Comparison of ENCODE assay signal across 2 cellular contexts in genomic region chr12:75859868-75860267, GRCh38.
TF ChIP-seq lines count a peak whose summit lies in the region.

No MANE protein-coding gene starts in this region.

TF ChIP-seq in HEK293T, 16 proteins besides CTCF, POLR2A, EP300 and RAD21 (continued from another document):
- TF ChIP-seq PKNOX1 (IDR thresholded peaks at IDR 0.05) = no peak
- TF ChIP-seq NFRKB (IDR thresholded peaks at IDR 0.05) = no peak
- TF ChIP-seq BHLHE40 (IDR thresholded peaks at IDR 0.05; ENCODE audit: borderline replicate concordance) = no peak
TF ChIP-seq in HEK293T: peak in this region for 0.

TF ChIP-seq in HepG2, 621 proteins besides CTCF, POLR2A, EP300 and RAD21 (continued from another document):
- TF ChIP-seq ATF6 (CRISPR knock-in tag; conservative IDR thresholded peaks at IDR 0.05) = no peak
- TF ChIP-seq GZF1 (CRISPR knock-in tag; IDR thresholded peaks at IDR 0.05) = no peak
- no peak for TF ChIP-seq ELF4 (CRISPR knock-in tag; IDR thresholded peaks at IDR 0.05; ENCODE audit: borderline replicate concordance)
- no peak for TF ChIP-seq SATB2 (CRISPR knock-in tag; IDR thresholded peaks at IDR 0.05)
- no peak for TF ChIP-seq SAFB2 (CRISPR knock-in tag; IDR thresholded peaks at IDR 0.05; ENCODE audit: borderline replicate concordance, low read depth)
- no peak for TF ChIP-seq ZNF839 (CRISPR knock-in tag; IDR thresholded peaks at IDR 0.05; ENCODE audit: borderline replicate concordance)
- no peak for TF ChIP-seq DRAP1 (CRISPR knock-in tag; IDR thresholded peaks at IDR 0.05)
- TF ChIP-seq PAX8 (CRISPR knock-in tag; IDR thresholded peaks at IDR 0.05; ENCODE audit: borderline replicate concordance) = no peak
- no peak for TF ChIP-seq ZFP37 (CRISPR knock-in tag; IDR thresholded peaks at IDR 0.05; ENCODE audit: borderline replicate concordance)
- TF ChIP-seq ZNF850 (CRISPR knock-in tag; conservative IDR thresholded peaks at IDR 0.05) = no peak
- no peak for TF ChIP-seq ZNF572 (CRISPR knock-in tag; IDR thresholded peaks at IDR 0.05)
- no peak for TF ChIP-seq GABPB1 (CRISPR knock-in tag; IDR thresholded peaks at IDR 0.05)
- TF ChIP-seq ZSCAN20 (CRISPR knock-in tag; IDR thresholded peaks at IDR 0.05; ENCODE audit: borderline replicate concordance) = no peak
- no peak for TF ChIP-seq ASH2L (IDR thresholded peaks at IDR 0.05; ENCODE audit: insufficient read length, low read depth, low read length)
- TF ChIP-seq FOXP1 (IDR thresholded peaks at IDR 0.05) = no peak
- TF ChIP-seq FOXP1 (CRISPR knock-in tag; IDR thresholded peaks at IDR 0.05) = no peak
- TF ChIP-seq ADNP (CRISPR knock-in tag; IDR thresholded peaks at IDR 0.05) = no peak
- no peak for TF ChIP-seq CC2D1A (CRISPR knock-in tag; IDR thresholded peaks at IDR 0.05)
- TF ChIP-seq BRD4 (CRISPR knock-in tag; IDR thresholded peaks at IDR 0.05) = no peak
